Comparison of ENCODE assay signal across 1 cellular context in genomic region chr11:65538232-65538914, GRCh38.
TF ChIP-seq lines count a peak whose summit lies in the region.

No MANE protein-coding gene starts in this region.

TF ChIP-seq in GM12878, 131 proteins besides CTCF, POLR2A, EP300 and RAD21:
- TF ChIP-seq NRF1 (conservative IDR thresholded peaks at IDR 0.05; ENCODE audit: low read depth, low read length) (no peak), RFX5 (IDR thresholded peaks at IDR 0.05; ENCODE audit: low read depth, low read length) (no peak), MEF2A (IDR thresholded peaks at IDR 0.05; ENCODE audit: insufficient read depth, low read depth, low read length) (no peak), JUND (IDR thresholded peaks at IDR 0.05; ENCODE audit: low read depth, low read length) (no peak), MAX (IDR thresholded peaks at IDR 0.05; ENCODE audit: low read depth, low read length) (no peak), SUPT20H (IDR thresholded peaks at IDR 0.05; ENCODE audit: borderline replicate concordance, control insufficient read depth, low read depth, low read length) (no peak), SPI1 (IDR thresholded peaks at IDR 0.05; ENCODE audit: borderline replicate concordance, insufficient read depth, low read depth, low read length) (no peak), HDAC2 (IDR thresholded peaks at IDR 0.05) (no peak)
